ENCODE assay signal across 8 cellular contexts in the genomic region with DNA sequence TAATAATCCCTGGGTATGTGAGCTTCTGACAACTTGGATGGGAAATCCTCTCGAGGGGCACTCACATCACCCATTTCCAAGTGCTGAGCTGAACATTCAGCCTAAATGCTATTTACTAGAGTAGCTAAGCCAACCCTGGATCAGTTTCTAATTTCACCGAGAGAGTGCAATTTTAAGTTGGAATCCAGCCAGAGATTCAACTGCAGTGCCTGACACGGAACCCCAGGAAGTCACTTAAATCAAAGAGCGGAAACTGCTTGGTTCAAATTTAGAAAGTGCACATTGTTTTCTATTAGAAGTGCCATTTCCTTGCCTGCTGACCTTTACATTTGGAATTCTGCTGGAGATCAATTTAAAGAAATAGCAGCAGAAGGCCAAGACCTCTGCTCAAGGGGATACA. TPM values are rescaled to one million over a fixed set of nuclear protein-coding genes. Genes with fewer than 3 reads are reported as not detected.
A peak's percentile ranks its signal among the peaks of the same experiment; 100 is the strongest.
DNase-seq lines count a peak whose midpoint lies in the region; ATAC-seq, FAIRE-seq and TF ChIP-seq lines count a peak whose summit lies in the region.

No MANE protein-coding gene starts in this region.

- no peaks in the 10 kb centered on the region for H3K9me3 Mint-ChIP-seq in CD8-positive, alpha-beta T cell
- H3K9me3 Mint-ChIP-seq in stimulated activated naive CD8-positive, alpha-beta T cell treated with anti-CD3 and anti-CD28 coated beads, Interleukin-15, amount 100 ng/mL, for 72 hours, result no peaks in the 10 kb centered on the region

- POLR2A ChIA-PET in CD8-positive, alpha-beta T cell (lab: Charles Lee), result interaction anchor here (0.6 kb wide), 1 partner anchor 79 kb away, joined by 3 read pairs; no protein-coding TSS in a partner anchor

- peaks cover 5% of the 10 kb centered on the region for H3K27me3 ChIP-seq in CD8-positive, alpha-beta T cell (ENCODE audit: insufficient read depth, low read length)

- in situ Hi-C loops in SK-MEL-5 (cut with HindIII; ENCODE audit: low pct_unique_long_range_greater_than_20kb, low sequenced_read_pairs), result no loop called here

- H3K27ac ChIP-seq in CD8-positive, alpha-beta T cell (ENCODE audit: low read depth, low read length), result no peak overlapping the region
- no peak overlapping the region for H3K27ac ChIP-seq in kidney (ENCODE audit: low read depth in 2 of 2, low read length in 2 of 2)

- H3K36me3 Mint-ChIP-seq in CD8-positive, alpha-beta T cell, result no peaks in the 10 kb centered on the region

- peak; percentile 31 for ATAC-seq in CD8-positive, alpha-beta T cell
- ATAC-seq in HG02885 (IDR thresholded peaks at IDR 0.05; ENCODE audit: poor library complexity, unreplicated experiment) (no peak), HG03045 (IDR thresholded peaks at IDR 0.05; ENCODE audit: unreplicated experiment) (no peak)
- no peak for ATAC-seq in stimulated activated naive CD8-positive, alpha-beta T cell treated with anti-CD3 and anti-CD28 coated beads, Interleukin-15, amount 100 ng/mL, for 72 hours

- peaks cover 16% of the 10 kb centered on the region for H3K4me1 Mint-ChIP-seq in CD8-positive, alpha-beta T cell (ENCODE audit: low read depth)
- H3K4me1 Mint-ChIP-seq in stimulated activated naive CD8-positive, alpha-beta T cell treated with anti-CD3 and anti-CD28 coated beads, Interleukin-15, amount 100 ng/mL, for 72 hours, result peaks cover 44% of the 10 kb centered on the region

- H3K4me1 ChIP-seq in CD8-positive, alpha-beta T cell (ENCODE audit: insufficient read depth, low read length), result peaks cover 17% of the 10 kb centered on the region
- H3K4me1 ChIP-seq in kidney (ENCODE audit: control insufficient read depth in 1 of 2, insufficient read depth in 1 of 2, low read depth in 1 of 2, low read length in 2 of 2), result peaks cover 18 to 23% of the 10 kb centered on the region in 2 donors

- H3K4me3 ChIP-seq in CD8-positive, alpha-beta T cell (ENCODE audit: low read depth, low read length), result no peak overlapping the region
- H3K4me3 ChIP-seq in kidney (ENCODE audit: low read length in 2 of 2), result peak overlapping the region; percentile 3 to 33

- peaks cover 28% of the 10 kb centered on the region for H3K27me3 Mint-ChIP-seq in CD8-positive, alpha-beta T cell (ENCODE audit: low read depth)
- H3K27me3 Mint-ChIP-seq in stimulated activated naive CD8-positive, alpha-beta T cell treated with anti-CD3 and anti-CD28 coated beads, Interleukin-15, amount 100 ng/mL, for 72 hours, result peaks cover 48% of the 10 kb centered on the region

- no peak for TF ChIP-seq CTCF in CD8-positive, alpha-beta T cell (IDR thresholded peaks at IDR 0.05)
- no peak for TF ChIP-seq CTCF in kidney (IDR thresholded peaks at IDR 0.05; ENCODE audit: borderline replicate concordance, extremely low read depth, insufficient read depth)

- no peak for FAIRE-seq in kidney (lab: Jason Lieb, UNC)

- no peaks in the 10 kb centered on the region for H3K36me3 ChIP-seq in CD8-positive, alpha-beta T cell (ENCODE audit: insufficient read depth, low read length)
- peaks cover 7 to 23% of the 10 kb centered on the region in 2 donors for H3K36me3 ChIP-seq in kidney (ENCODE audit: control insufficient read depth in 1 of 2, insufficient read depth in 2 of 2, low read length in 2 of 2)

- intact Hi-C loops in CD8-positive, alpha-beta T cell (cut with DNase I, micrococcal nuclease), result no loop called here
- intact Hi-C loops in kidney (cut with DNase I), result no loop called here

- H3K9ac ChIP-seq in kidney (ENCODE audit: low read length in 2 of 2), result no peak overlapping the region

- no peak overlapping the region for H3K27ac Mint-ChIP-seq in CD8-positive, alpha-beta T cell
- H3K27ac Mint-ChIP-seq in stimulated activated naive CD8-positive, alpha-beta T cell treated with anti-CD3 and anti-CD28 coated beads, Interleukin-15, amount 100 ng/mL, for 72 hours, result no peak overlapping the region

- peak overlapping the region; percentile 4 for H3K4me3 Mint-ChIP-seq in CD8-positive, alpha-beta T cell
- peak overlapping the region in 1 of 2 donors; percentile 41 for H3K4me3 Mint-ChIP-seq in stimulated activated naive CD8-positive, alpha-beta T cell treated with anti-CD3 and anti-CD28 coated beads, Interleukin-15, amount 100 ng/mL, for 72 hours

- no peak for DNase-seq in CD8-positive, alpha-beta T cell
- DNase-seq in Kasumi-1 (lab: John Stamatoyannopoulos, UW), result peak; percentile 76
- peak; percentile 66 for DNase-seq in SK-MEL-5 (ENCODE audit: low read depth, low spot score)
- no peak for DNase-seq in kidney
- no peak for DNase-seq in stimulated activated naive CD8-positive, alpha-beta T cell treated with anti-CD3 and anti-CD28 coated beads, Interleukin-15, amount 100 ng/mL, for 72 hours
- DNase-seq in anterior cingulate cortex (lab: John Stamatoyannopoulos, UW), result no peak

- no peaks in the 10 kb centered on the region for H3K9me3 ChIP-seq in CD8-positive, alpha-beta T cell (ENCODE audit: low read length)
- no peaks in the 10 kb centered on the region for H3K9me3 ChIP-seq in kidney (ENCODE audit: control insufficient read depth in 1 of 2, low read length in 2 of 2)

- CTCF ChIA-PET in CD8-positive, alpha-beta T cell (lab: Charles Lee), result no interaction called here

RNA-seq across cellular contexts. Expression of a gene that starts 8.8 kb away (rescaled TPM):
- total RNA-seq in CD8-positive, alpha-beta T cell, result 1 to 10 TPM in 1 of 2 experiments, under 1 TPM in 1; 0.53 to 1.2 TPM
- 27.0 and 33.6 TPM in 2 replicates for total RNA-seq in SK-MEL-5 (2014; rRNA removed; shearing (Covaris generic))
- 91.2 and 111 TPM in 2 replicates for polyA plus RNA-seq in SK-MEL-5 (2015; cell fraction: cytosol; rRNA removed)
- polyA plus RNA-seq in SK-MEL-5 (2015; cell fraction: nucleus; rRNA removed), result 146 and 165 TPM in 2 replicates
- 16.6 TPM for total RNA-seq in kidney
- 6.0 TPM for polyA plus RNA-seq in kidney (ENCODE audit: insufficient read depth, low read depth, low replicate concordance)

Comparison
In these comparisons a context has a peak if more than half of its experiments do, and no peak if none do; other contexts are left out.
1. DNase-seq: peak in Kasumi-1 (2 of 2) and SK-MEL-5 (single experiment); none in CD8-positive, alpha-beta T cell (0 of 7), kidney (single experiment), stimulated activated naive CD8-positive, alpha-beta T cell treated with anti-CD3 and anti-CD28 coated beads, Interleukin-15, amount 100 ng/mL, for 72 hours (0 of 2) and anterior cingulate cortex (0 of 58).